In the genomic region with DNA sequence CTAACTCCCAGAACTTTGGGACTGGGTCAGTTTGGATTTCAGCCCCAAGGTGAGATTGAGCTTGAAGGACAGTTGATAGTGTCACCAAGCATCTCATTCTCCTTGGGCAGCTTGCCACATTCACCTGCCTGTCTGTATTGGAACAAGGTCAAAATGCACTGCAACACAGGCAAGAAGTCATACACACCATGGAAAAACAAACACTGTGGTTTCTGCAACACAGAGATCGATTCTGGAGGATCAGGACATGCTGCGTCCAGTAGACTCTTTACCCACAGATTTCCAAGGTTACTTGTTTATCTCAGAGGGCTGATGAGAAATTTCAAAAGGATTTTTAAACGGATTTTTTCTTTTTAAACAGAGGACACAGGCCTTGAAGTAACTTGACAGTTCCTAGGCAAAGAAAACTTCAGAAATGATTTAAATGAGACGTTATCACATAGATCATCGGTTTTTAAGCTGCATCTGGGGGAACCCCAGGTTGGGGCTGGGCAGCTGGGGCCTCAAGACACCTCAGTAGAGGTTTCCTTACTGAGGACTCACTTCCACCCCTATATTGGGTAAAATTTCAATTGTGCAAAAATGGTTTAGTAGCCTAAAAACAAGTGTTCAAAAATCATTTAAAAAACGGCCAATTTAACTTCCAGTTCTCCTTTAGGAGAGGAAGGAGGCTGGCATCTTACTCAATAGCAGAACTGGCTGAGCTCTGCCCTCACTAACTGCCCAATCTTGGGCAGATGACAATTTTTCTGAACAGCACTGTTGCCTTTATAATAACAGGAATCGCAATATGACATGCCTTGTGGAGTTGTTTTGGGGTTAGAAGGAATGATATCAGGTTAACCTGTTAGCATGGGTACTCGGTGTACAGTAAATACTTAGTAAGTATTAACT, we compare ENCODE assay signal across 20 cellular contexts.
A peak's percentile ranks its signal among the peaks of the same experiment; 100 is the strongest.
DNase-seq lines count a peak whose midpoint lies in the region; ATAC-seq and TF ChIP-seq lines count a peak whose summit lies in the region.
"Had no signal": no experiment of that assay in that cellular context is flagged by ENCODE, and none has a peak within 500 bp of the region (broad histone marks: within the 10 kb centered on the region; RNA-seq: fewer than 3 reads in every experiment).

No MANE protein-coding gene starts in this region.

- ATAC-seq in naive thymus-derived CD4-positive, alpha-beta T cell: peak; percentile 49
- ATAC-seq in GM18868 (IDR thresholded peaks at IDR 0.05; ENCODE audit: unreplicated experiment): no peak
- ATAC-seq: activated naive CD8-positive, alpha-beta T cell treated with anti-CD3 and anti-CD28 coated beads, Interleukin-2, amount 50 U/mL, for 24 hours; Panc1 had no signal

- peaks cover 36% of the 10 kb centered on the region for H3K4me1 ChIP-seq in adipocyte (ENCODE audit: control insufficient read depth, insufficient read depth, low read length)
- H3K4me1 ChIP-seq in naive thymus-derived CD4-positive, alpha-beta T cell (ENCODE audit: control insufficient read depth in 2 of 2, insufficient read depth in 2 of 2, low read length in 2 of 2): no peaks in the 10 kb centered on the region

- CTCF ChIA-PET in naive thymus-derived CD4-positive, alpha-beta T cell (lab: Charles Lee): no interaction called here

- H3K27me3 Mint-ChIP-seq in naive thymus-derived CD4-positive, alpha-beta T cell: no peaks in the 10 kb centered on the region
- H3K27me3 Mint-ChIP-seq: activated CD4-positive, alpha-beta memory T cell treated with anti-CD3 and anti-CD28 coated beads, Interleukin-2, amount 10 ng/mL, durations not matched to agents 7 days and 5 days; activated naive CD8-positive, alpha-beta T cell treated with anti-CD3 and anti-CD28 coated beads, Interleukin-2, amount 50 U/mL, for 24 hours had no signal

- peaks cover 10 to 59% (median 40%) of the 10 kb centered on the region in 5 donors for H3K36me3 Mint-ChIP-seq in naive thymus-derived CD4-positive, alpha-beta T cell

- intact Hi-C loops in naive thymus-derived CD4-positive, alpha-beta T cell (cut with micrococcal nuclease): no loop called here
- intact Hi-C loops in posterior cingulate gyrus (cut with DNase I): no loop called here

- POLR2A ChIA-PET in naive thymus-derived CD4-positive, alpha-beta T cell (lab: Charles Lee): no interaction called here

- no peak overlapping the region for H3K4me3 Mint-ChIP-seq in naive thymus-derived CD4-positive, alpha-beta T cell
- H3K4me3 Mint-ChIP-seq: activated CD4-positive, alpha-beta memory T cell treated with anti-CD3 and anti-CD28 coated beads, Interleukin-2, amount 10 ng/mL, durations not matched to agents 7 days and 5 days; activated naive CD8-positive, alpha-beta T cell treated with anti-CD3 and anti-CD28 coated beads, Interleukin-2, amount 50 U/mL, for 24 hours; activated T-helper 1 cell treated with anti-CD3 and anti-CD28 coated beads, Interleukin-12 subunit alpha, Interleukin-12 subunit beta, Interleukin-2, Interleukin-4 antibody, amounts not matched to agents 30 ng/mL and 10 ng/mL and 1 ng/mL, durations not matched to agents 14 hours and 24 hours and 36 hours; neural crest cell had no signal

- TF ChIP-seq CTCF in GM10266 (IDR thresholded peaks at IDR 0.05; ENCODE audit: control insufficient read depth, insufficient read depth, low read depth, missing control alignments): no peak

- peak overlapping the region in 2 of 9 donors; percentile 33 to 64 for H3K27ac Mint-ChIP-seq in naive thymus-derived CD4-positive, alpha-beta T cell
- H3K27ac Mint-ChIP-seq: activated CD4-positive, alpha-beta memory T cell treated with anti-CD3 and anti-CD28 coated beads, Interleukin-2, amount 10 ng/mL, durations not matched to agents 7 days and 5 days; activated naive CD8-positive, alpha-beta T cell treated with anti-CD3 and anti-CD28 coated beads, Interleukin-2, amount 50 U/mL, for 24 hours; activated T-helper 1 cell treated with anti-CD3 and anti-CD28 coated beads, Interleukin-12 subunit alpha, Interleukin-12 subunit beta, Interleukin-2, Interleukin-4 antibody, amounts not matched to agents 30 ng/mL and 10 ng/mL and 1 ng/mL, durations not matched to agents 14 hours and 24 hours and 36 hours had no signal

- no peak overlapping the region for H3K27ac ChIP-seq in naive thymus-derived CD4-positive, alpha-beta T cell (ENCODE audit: low read depth, low read length)
- H3K27ac ChIP-seq: cardiac muscle cell, WERI-Rb-1 had no signal

- no peak overlapping the region for H3K4me3 ChIP-seq in adipocyte (ENCODE audit: low read length)
- H3K4me3 ChIP-seq in naive thymus-derived CD4-positive, alpha-beta T cell (ENCODE audit: low read length): no peak overlapping the region
- H3K4me3 ChIP-seq: cardiac muscle cell had no signal

- peaks cover 0 to 5% (median 0%) of the 10 kb centered on the region in 11 donors for H3K9me3 Mint-ChIP-seq in naive thymus-derived CD4-positive, alpha-beta T cell
- H3K9me3 Mint-ChIP-seq: activated naive CD8-positive, alpha-beta T cell treated with anti-CD3 and anti-CD28 coated beads, Interleukin-2, amount 50 U/mL, for 24 hours; activated T-helper 1 cell treated with anti-CD3 and anti-CD28 coated beads, Interleukin-12 subunit alpha, Interleukin-12 subunit beta, Interleukin-2, Interleukin-4 antibody, amounts not matched to agents 30 ng/mL and 10 ng/mL and 1 ng/mL, durations not matched to agents 14 hours and 24 hours and 36 hours; neural crest cell had no signal

- peaks cover 11% of the 10 kb centered on the region for H3K36me3 ChIP-seq in adipocyte (ENCODE audit: control insufficient read depth, insufficient read depth, low read length, severe bottlenecking)
- H3K36me3 ChIP-seq in naive thymus-derived CD4-positive, alpha-beta T cell (ENCODE audit: control insufficient read depth in 2 of 3, insufficient read depth in 3 of 3, low read length in 3 of 3): peaks cover 0 to 15% (median 0%) of the 10 kb centered on the region in 3 experiments
- H3K36me3 ChIP-seq: cardiac muscle cell, WERI-Rb-1 had no signal

- peak overlapping the region; percentile 12 for H3K9ac ChIP-seq in adipocyte (ENCODE audit: low read length)

- peaks cover 15 to 36% (median 31%) of the 10 kb centered on the region in 7 donors for H3K4me1 Mint-ChIP-seq in naive thymus-derived CD4-positive, alpha-beta T cell

- H3K9me3 ChIP-seq in adipocyte (ENCODE audit: control insufficient read depth, low read length): no peaks in the 10 kb centered on the region
- no peaks in the 10 kb centered on the region for H3K9me3 ChIP-seq in naive thymus-derived CD4-positive, alpha-beta T cell (ENCODE audit: control insufficient read depth in 2 of 3, low read length in 3 of 3)

- H3K27me3 ChIP-seq in adipocyte (replicated peaks; ENCODE audit: control insufficient read depth, insufficient read depth, low read length): no peaks in the 10 kb centered on the region
- H3K27me3 ChIP-seq in naive thymus-derived CD4-positive, alpha-beta T cell (ENCODE audit: control insufficient read depth in 2 of 2, insufficient read depth in 2 of 2, low read length in 2 of 2): no peaks in the 10 kb centered on the region
- H3K27me3 ChIP-seq: cardiac muscle cell had no signal

- DNase-seq in DMS153 (lab: John Stamatoyannopoulos, UW) (peak; percentile 61), NCI-H2196 (lab: John Stamatoyannopoulos, UW; ENCODE audit: unreplicated experiment) (peak; percentile 8), adipocyte (ENCODE audit: low read depth) (no peak), posterior cingulate gyrus (no peak), middle frontal gyrus (ENCODE audit: extremely low spot score, low spot score) (no peak), GM10266 (ENCODE audit: extremely low spot score) (no peak)
- no peak for DNase-seq in naive thymus-derived CD4-positive, alpha-beta T cell
- DNase-seq: activated CD4-positive, alpha-beta memory T cell treated with anti-CD3 and anti-CD28 coated beads, Interleukin-2, amount 10 ng/mL, durations not matched to agents 7 days and 5 days; activated naive CD8-positive, alpha-beta T cell treated with anti-CD3 and anti-CD28 coated beads, Interleukin-2, amount 50 U/mL, for 24 hours; mesendoderm; NCI-H1930; NCI-H526; right cardiac atrium; substantia nigra; WERI-Rb-1 had no signal

Comparison
In these comparisons a context has a peak if more than half of its experiments do, and no peak if none do; other contexts are left out.
1. DNase-seq: peak in DMS153 (single experiment) and NCI-H2196 (single experiment); none in adipocyte (single experiment), naive thymus-derived CD4-positive, alpha-beta T cell (0 of 9), posterior cingulate gyrus (0 of 10), middle frontal gyrus (single experiment) and GM10266 (single experiment).